In the genomic region with DNA sequence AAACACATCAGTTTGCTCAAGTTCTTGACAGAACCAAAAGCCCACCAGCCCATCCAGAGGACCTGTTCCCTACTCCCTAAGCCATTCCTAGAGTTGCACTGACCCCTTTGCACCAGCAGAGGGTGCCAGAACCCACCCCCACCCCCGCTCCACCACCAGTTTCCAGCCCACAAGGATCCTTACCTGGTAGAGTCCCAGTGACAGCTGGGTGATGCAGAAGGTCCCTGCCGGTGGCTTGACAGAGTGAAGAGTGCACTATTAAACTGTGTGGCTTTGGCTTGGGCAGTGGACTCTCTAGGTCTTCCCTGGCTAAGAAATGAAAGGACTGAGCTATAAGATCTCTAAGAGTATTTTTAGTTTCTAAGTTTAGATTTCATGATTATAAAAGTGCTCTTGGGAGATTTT, we compare ENCODE assay signal across 8 cellular contexts.
DNase-seq lines count a peak whose midpoint lies in the region; ATAC-seq and TF ChIP-seq lines count a peak whose summit lies in the region.

No MANE protein-coding gene starts in this region.

- H3K27ac ChIP-seq in colonic mucosa (no peak overlapping the region), lung (ENCODE audit: low read depth in 1 of 2, low read length in 1 of 2) (no peak overlapping the region)

- H3K9ac ChIP-seq in colonic mucosa (ENCODE audit: low read depth in 2 of 2, low read length in 2 of 2), result no peak overlapping the region

- DNase-seq in AG09309 (ENCODE audit: low read depth) (no peak), GM20000 (ENCODE audit: low spot score) (peak; percentile 77), NCI-H345 treated with DMSO at 0.1 percent for 48 hours (lab: John Stamatoyannopoulos, UW; ENCODE audit: unreplicated experiment) (peak; percentile 49), colonic mucosa (peak; percentile 40), lung (ENCODE audit: low spot score) (peak; percentile 47)
- DNase-seq in activated CD4-positive, alpha-beta T cell treated with anti-CD3 and anti-CD28 coated beads for 48 hours, result peak; percentile 70
- DNase-seq in stimulated activated CD8-positive, alpha-beta memory T cell treated with anti-CD3 and anti-CD28 coated beads, Interleukin-15, amount 100 ng/mL, for 24 hours (ENCODE audit: low read depth), result peak; percentile 6

- TF ChIP-seq CTCF in AG09309 (IDR thresholded peaks at IDR 0.05; ENCODE audit: control insufficient read depth, insufficient read depth, low read depth, low read length, missing control alignments), result peak; percentile 98
- peak; percentile 93 for TF ChIP-seq CTCF in GM20000 (IDR thresholded peaks at IDR 0.05; ENCODE audit: extremely low read depth, missing control alignments)
- peak; percentile 92 for TF ChIP-seq CTCF in colonic mucosa (IDR thresholded peaks at IDR 0.05)
- TF ChIP-seq CTCF in lung (IDR thresholded peaks at IDR 0.05; ENCODE audit: control extremely low read depth, extremely low read depth), result peak; percentile 74

- 3 to 12% methylated on average over 2 of the region's 2 CpGs for WGBS in lung, 2 donors

- H3K9me3 ChIP-seq in colonic mucosa, result no peaks in the 10 kb centered on the region
- H3K9me3 ChIP-seq in lung (ENCODE audit: control insufficient read depth in 2 of 2, insufficient read depth in 1 of 2, low read length in 1 of 2), result no peaks in the 10 kb centered on the region

- no peaks in the 10 kb centered on the region for H3K27me3 ChIP-seq in colonic mucosa
- no peaks in the 10 kb centered on the region for H3K27me3 ChIP-seq in lung (ENCODE audit: control insufficient read depth, insufficient read depth)

- ATAC-seq in lung (ENCODE audit: insufficient read depth, low FRiP score) (no peak), HG02981 (IDR thresholded peaks at IDR 0.05; ENCODE audit: unreplicated experiment) (no peak)

- intact Hi-C loops in colonic mucosa (cut with DNase I), result loop anchor here (5.0 kb wide), 1 partner anchor 420 kb away; no protein-coding TSS in a partner anchor

- H3K4me1 ChIP-seq in colonic mucosa, result no peaks in the 10 kb centered on the region
- no peaks in the 10 kb centered on the region for H3K4me1 ChIP-seq in lung (ENCODE audit: control insufficient read depth in 2 of 2, insufficient read depth in 2 of 2, low read length in 2 of 2)

- H3K4me3 ChIP-seq in AG09309 (ENCODE audit: control insufficient read depth, low read depth, low read length), result no peak overlapping the region
- H3K4me3 ChIP-seq in colonic mucosa, result no peak overlapping the region
- no peak overlapping the region for H3K4me3 ChIP-seq in lung

- H3K36me3 ChIP-seq in colonic mucosa (no peaks in the 10 kb centered on the region), lung (ENCODE audit: control insufficient read depth in 2 of 2, insufficient read depth in 2 of 2, low read length in 2 of 2) (no peaks in the 10 kb centered on the region)
